In genomic region chr2:38653380-38653714, GRCh38 we compare ENCODE assay signal across 15 cellular contexts. TPM values are rescaled to one million over a fixed set of nuclear protein-coding genes. Genes with fewer than 3 reads are reported as not detected.
A peak's percentile ranks its signal among the peaks of the same experiment; 100 is the strongest.
DNase-seq lines count a peak whose midpoint lies in the region; ATAC-seq and TF ChIP-seq lines count a peak whose summit lies in the region.
"Had no signal": no experiment of that assay in that cellular context is flagged by ENCODE, and none has a peak within 500 bp of the region (broad histone marks: within the 10 kb centered on the region; RNA-seq: fewer than 3 reads in every experiment).

No MANE protein-coding gene starts in this region.

- POLR2A ChIA-PET in activated CD4-positive, alpha-beta memory T cell treated with anti-CD3 and anti-CD28 coated beads for 36 hours (lab: Charles Lee): interaction anchor here (1.0 to 5.0 kb wide), 13 partner anchors 10 to 97 kb away, joined by 3 to 203 read pairs (median 9); partner anchors contain the start of genes GALM, HNRNPLL and SRSF7

- no peaks in the 10 kb centered on the region for H3F3A ChIP-seq in neural progenitor cell (ENCODE audit: low read depth)

- H3K4me3 ChIP-seq in neural progenitor cell: no peak overlapping the region
- no peak overlapping the region for H3K4me3 ChIP-seq in WERI-Rb-1 (ENCODE audit: low read depth, low read length)
- H3K4me3 ChIP-seq: sigmoid colon had no signal

- H3K27ac ChIP-seq in neural progenitor cell (no peak overlapping the region), WERI-Rb-1 (no peak overlapping the region)
- H3K27ac ChIP-seq: sigmoid colon had no signal

- ATAC-seq in activated CD8-positive, alpha-beta memory T cell treated with anti-CD3 and anti-CD28 coated beads, Interleukin-2, amount 10 ng/mL, durations not matched to agents 7 days and 5 days: no peak
- peak; percentile 23 for ATAC-seq in GM21825 (IDR thresholded peaks at IDR 0.05; ENCODE audit: unreplicated experiment)
- ATAC-seq: HCT116 had no signal

- H3K36me3 Mint-ChIP-seq in activated CD8-positive, alpha-beta memory T cell treated with anti-CD3 and anti-CD28 coated beads, Interleukin-2, amount 10 ng/mL, durations not matched to agents 7 days and 5 days: peaks cover 14% of the 10 kb centered on the region
- peaks cover 2% of the 10 kb centered on the region for H3K36me3 Mint-ChIP-seq in activated CD4-positive, alpha-beta memory T cell treated with anti-CD3 and anti-CD28 coated beads for 36 hours
- H3K36me3 Mint-ChIP-seq in neural progenitor cell: no peaks in the 10 kb centered on the region
- H3K36me3 Mint-ChIP-seq in progenitor cell of endocrine pancreas (ENCODE audit: insufficient read depth): no peaks in the 10 kb centered on the region
- H3K36me3 Mint-ChIP-seq: memory B cell had no signal

- H3K27me3 ChIP-seq in neural progenitor cell: no peaks in the 10 kb centered on the region
- H3K27me3 ChIP-seq in WERI-Rb-1 (ENCODE audit: insufficient read depth, low read depth, severe bottlenecking): no peaks in the 10 kb centered on the region
- H3K27me3 ChIP-seq: neutrophil, sigmoid colon had no signal

- no peaks in the 10 kb centered on the region for H3K27me3 Mint-ChIP-seq in activated CD8-positive, alpha-beta memory T cell treated with anti-CD3 and anti-CD28 coated beads, Interleukin-2, amount 10 ng/mL, durations not matched to agents 7 days and 5 days
- no peaks in the 10 kb centered on the region for H3K27me3 Mint-ChIP-seq in activated CD4-positive, alpha-beta memory T cell treated with anti-CD3 and anti-CD28 coated beads for 36 hours
- H3K27me3 Mint-ChIP-seq in neural progenitor cell (ENCODE audit: insufficient read depth, low read depth) (peaks cover 4% of the 10 kb centered on the region), progenitor cell of endocrine pancreas (no peaks in the 10 kb centered on the region)

- H4K20me1 ChIP-seq in neural progenitor cell (ENCODE audit: low read depth): no peaks in the 10 kb centered on the region

- intact Hi-C loops in activated CD4-positive, alpha-beta memory T cell treated with anti-CD3 and anti-CD28 coated beads for 36 hours (cut with micrococcal nuclease): loop anchor here (1.0 to 2.0 kb wide), 10 partner anchors 14 to 111 kb away; no protein-coding TSS in a partner anchor

- H3K4me1 Mint-ChIP-seq in activated CD8-positive, alpha-beta memory T cell treated with anti-CD3 and anti-CD28 coated beads, Interleukin-2, amount 10 ng/mL, durations not matched to agents 7 days and 5 days: peaks cover 70% of the 10 kb centered on the region
- H3K4me1 Mint-ChIP-seq in activated CD4-positive, alpha-beta memory T cell treated with anti-CD3 and anti-CD28 coated beads for 36 hours (ENCODE audit: low read depth): peaks cover 69% of the 10 kb centered on the region
- H3K4me1 Mint-ChIP-seq in neural progenitor cell (peaks cover 5% of the 10 kb centered on the region), progenitor cell of endocrine pancreas (ENCODE audit: low read depth) (peaks cover 24% of the 10 kb centered on the region)

- no peaks in the 10 kb centered on the region for H3K79me2 ChIP-seq in neural progenitor cell (ENCODE audit: low read depth)

- peak overlapping the region; percentile 94 for H3K27ac Mint-ChIP-seq in activated CD8-positive, alpha-beta memory T cell treated with anti-CD3 and anti-CD28 coated beads, Interleukin-2, amount 10 ng/mL, durations not matched to agents 7 days and 5 days
- H3K27ac Mint-ChIP-seq in activated CD4-positive, alpha-beta memory T cell treated with anti-CD3 and anti-CD28 coated beads for 36 hours: peak overlapping the region; percentile 91
- H3K27ac Mint-ChIP-seq in neural progenitor cell (peak overlapping the region; percentile 29), progenitor cell of endocrine pancreas (no peak overlapping the region)

- H3K9ac ChIP-seq in neural progenitor cell: no peak overlapping the region

- no peaks in the 10 kb centered on the region for H3K36me3 ChIP-seq in neural progenitor cell
- H3K36me3 ChIP-seq in WERI-Rb-1: no peaks in the 10 kb centered on the region
- H3K36me3 ChIP-seq: neutrophil, sigmoid colon had no signal

- CTCF ChIA-PET in activated CD8-positive, alpha-beta memory T cell treated with anti-CD3 and anti-CD28 coated beads, Interleukin-2, amount 10 ng/mL, durations not matched to agents 7 days and 5 days (lab: Charles Lee): interaction anchor here (1.0 to 5.6 kb wide), 10 partner anchors 9 to 80 kb away, joined by 3 to 70 read pairs (median 5); partner anchors contain the start of genes GALM and HNRNPLL
- CTCF ChIA-PET in activated CD4-positive, alpha-beta memory T cell treated with anti-CD3 and anti-CD28 coated beads for 36 hours (lab: Charles Lee): interaction anchor here (0.7 to 6.0 kb wide), 14 partner anchors 12 to 115 kb away, joined by 3 to 76 read pairs (median 5); partner anchors contain the start of genes GALM and HNRNPLL

- no peaks in the 10 kb centered on the region for H3K9me3 Mint-ChIP-seq in activated CD8-positive, alpha-beta memory T cell treated with anti-CD3 and anti-CD28 coated beads, Interleukin-2, amount 10 ng/mL, durations not matched to agents 7 days and 5 days (ENCODE audit: low read depth)
- H3K9me3 Mint-ChIP-seq in activated CD4-positive, alpha-beta memory T cell treated with anti-CD3 and anti-CD28 coated beads for 36 hours: peaks cover under 1% of the 10 kb centered on the region
- H3K9me3 Mint-ChIP-seq in neural progenitor cell (no peaks in the 10 kb centered on the region), progenitor cell of endocrine pancreas (ENCODE audit: low read depth) (no peaks in the 10 kb centered on the region)
- H3K9me3 Mint-ChIP-seq: memory B cell had no signal

- TF ChIP-seq CTCF in neural progenitor cell (IDR thresholded peaks at IDR 0.05) (no peak), WERI-Rb-1 (IDR thresholded peaks at IDR 0.05; ENCODE audit: low read depth, low read length) (no peak), progenitor cell of endocrine pancreas (IDR thresholded peaks at IDR 0.05; ENCODE audit: unreplicated experiment) (no peak)

- H3K4me3 Mint-ChIP-seq in activated CD8-positive, alpha-beta memory T cell treated with anti-CD3 and anti-CD28 coated beads, Interleukin-2, amount 10 ng/mL, durations not matched to agents 7 days and 5 days: peak overlapping the region; percentile 55
- H3K4me3 Mint-ChIP-seq in activated CD4-positive, alpha-beta memory T cell treated with anti-CD3 and anti-CD28 coated beads for 36 hours: peak overlapping the region; percentile 63
- H3K4me3 Mint-ChIP-seq in neural progenitor cell (no peak overlapping the region), progenitor cell of endocrine pancreas (ENCODE audit: low read depth) (no peak overlapping the region)
- H3K4me3 Mint-ChIP-seq: memory B cell had no signal

- no peak overlapping the region for H3K4me2 ChIP-seq in neural progenitor cell

- H3K4me1 ChIP-seq in neural progenitor cell: no peaks in the 10 kb centered on the region
- H3K4me1 ChIP-seq: sigmoid colon had no signal

- H3K9me3 ChIP-seq in neural progenitor cell (ENCODE audit: low read depth) (no peaks in the 10 kb centered on the region), WERI-Rb-1 (ENCODE audit: severe bottlenecking) (no peaks in the 10 kb centered on the region)
- H3K9me3 ChIP-seq: Caco-2, neutrophil, sigmoid colon had no signal

- no peak overlapping the region for H2AFZ ChIP-seq in neural progenitor cell (replicated peaks)

- no peak for DNase-seq in activated CD8-positive, alpha-beta memory T cell treated with anti-CD3 and anti-CD28 coated beads, Interleukin-2, amount 10 ng/mL, durations not matched to agents 7 days and 5 days
- no peak for DNase-seq in activated CD8-positive, alpha-beta memory T cell treated with anti-CD3 and anti-CD28 coated beads, Interleukin-2, amount 50 U/mL, for 48 hours
- DNase-seq in activated CD4-positive, alpha-beta memory T cell treated with anti-CD3 and anti-CD28 coated beads for 36 hours: no peak
- no peak for DNase-seq in neural progenitor cell (ENCODE audit: low spot score)
- no peak for DNase-seq in WERI-Rb-1
- no peak for DNase-seq in NCI-H2029 (lab: John Stamatoyannopoulos, UW)
- no peak for DNase-seq in progenitor cell of endocrine pancreas (ENCODE audit: low spot score, unreplicated experiment)
- DNase-seq: Caco-2, foreskin melanocyte, NCI-H2227 treated with DMSO at 0.1 percent for 48 hours, sigmoid colon had no signal

RNA-seq across cellular contexts. Expression of gene GALM, which starts 12.6 kb away (rescaled TPM):
- total RNA-seq in activated CD8-positive, alpha-beta memory T cell treated with anti-CD3 and anti-CD28 coated beads, Interleukin-2, amount 10 ng/mL, durations not matched to agents 7 days and 5 days: 10 to 100 TPM; 67.1 to 86.0 TPM
- total RNA-seq in activated CD4-positive, alpha-beta memory T cell treated with anti-CD3 and anti-CD28 coated beads for 36 hours: 10 to 100 TPM; 90.2 to 95.3 TPM
- total RNA-seq in neural progenitor cell (ENCODE audit: low replicate concordance) (7.1 and 8.3 TPM in 2 replicates), progenitor cell of endocrine pancreas (40.2 and 46.3 TPM in 2 replicates)

RNA-seq across cellular contexts. Expression of gene HNRNPLL, which starts 50.6 kb away (rescaled TPM):
- 100 to 1,000 TPM in 1 of 2 experiments, 10 to 100 TPM in 1; 88.8 to 106 TPM for total RNA-seq in activated CD8-positive, alpha-beta memory T cell treated with anti-CD3 and anti-CD28 coated beads, Interleukin-2, amount 10 ng/mL, durations not matched to agents 7 days and 5 days
- total RNA-seq in activated CD4-positive, alpha-beta memory T cell treated with anti-CD3 and anti-CD28 coated beads for 36 hours: 100 to 1,000 TPM; 106 to 108 TPM
- total RNA-seq in neural progenitor cell (ENCODE audit: low replicate concordance): 82.3 and 109 TPM in 2 replicates
- total RNA-seq in progenitor cell of endocrine pancreas: 119 and 122 TPM in 2 replicates

Comparison
In these comparisons a context has a peak if more than half of its experiments do, and no peak if none do; other contexts are left out.
1. H3K4me3 Mint-ChIP-seq: peak in activated CD8-positive, alpha-beta memory T cell treated with anti-CD3 and anti-CD28 coated beads, Interleukin-2, amount 10 ng/mL, durations not matched to agents 7 days and 5 days (single experiment) and activated CD4-positive, alpha-beta memory T cell treated with anti-CD3 and anti-CD28 coated beads for 36 hours (single experiment); none in neural progenitor cell (single experiment) and progenitor cell of endocrine pancreas (single experiment).